Comparison of ENCODE assay signal across 29 cellular contexts in the genomic region with DNA sequence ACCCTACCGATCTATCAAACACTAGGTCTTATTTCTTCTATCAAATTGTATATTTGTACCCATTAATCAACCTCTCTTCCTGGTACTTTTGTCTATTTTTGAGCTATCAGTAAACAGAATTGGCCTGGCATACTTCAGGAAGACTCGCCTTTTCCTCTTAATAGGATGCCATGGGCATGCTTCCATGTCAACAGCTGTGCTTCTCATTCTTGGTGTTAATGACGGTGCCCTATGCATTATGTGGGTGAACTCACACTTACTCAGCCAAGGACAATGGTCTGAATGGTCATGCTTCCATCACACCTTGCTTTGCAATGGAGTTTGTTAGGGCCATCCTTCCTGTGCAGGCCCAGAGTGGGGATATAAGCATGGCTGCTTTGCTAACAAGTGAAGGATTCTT.
"Had no signal": no experiment of that assay in that cellular context is flagged by ENCODE, and none has a peak within 500 bp of the region (broad histone marks: within the 10 kb centered on the region; RNA-seq: fewer than 3 reads in every experiment).

No MANE protein-coding gene starts in this region.

- H3K4me3 ChIP-seq: adrenal gland, body of pancreas, esophagus muscularis mucosa, gastrocnemius medialis, heart left ventricle had no signal

- H3K27ac ChIP-seq: adrenal gland, body of pancreas, esophagus muscularis mucosa, foreskin keratinocyte, gastrocnemius medialis, heart left ventricle, WERI-Rb-1 had no signal

- H3K27me3 ChIP-seq: adrenal gland, body of pancreas, esophagus muscularis mucosa had no signal

- H3K36me3 ChIP-seq: adrenal gland, esophagus muscularis mucosa, gastrocnemius medialis, heart left ventricle, WERI-Rb-1 had no signal

- H3K4me1 ChIP-seq: adrenal gland, body of pancreas, esophagus muscularis mucosa, foreskin keratinocyte, gastrocnemius medialis, heart left ventricle had no signal

- ATAC-seq: activated CD4-positive, CD25-positive, alpha-beta regulatory T cell treated with anti-CD3 and anti-CD28 coated beads, Interleukin-2, amount 50 U/mL, for 24 hours; activated CD8-positive, alpha-beta T cell treated with anti-CD3 and anti-CD28 coated beads for 36 hours; activated naive CD8-positive, alpha-beta T cell treated with anti-CD3 and anti-CD28 coated beads, Interleukin-2, amount 50 U/mL, for 24 hours; body of pancreas; foreskin keratinocyte; gastrocnemius medialis; heart left ventricle; T-helper 17 cell had no signal

- DNase-seq: activated B cell treated with CpG ODN at 0.5 μM for 24 hours; activated CD4-positive, alpha-beta T cell treated with anti-CD3 and anti-CD28 coated beads for 48 hours; activated CD4-positive, alpha-beta T cell treated with anti-CD3 and anti-CD28 coated beads, Interleukin-2, amount 50 U/mL, for 1 hour; activated CD4-positive, alpha-beta T cell treated with anti-CD3 and anti-CD28 coated beads, Interleukin-2, amount 50 U/mL, for 48 hours; activated CD8-positive, alpha-beta memory T cell treated with anti-CD3 and anti-CD28 coated beads for 24 hours; activated CD8-positive, alpha-beta T cell treated with anti-CD3 and anti-CD28 coated beads for 36 hours; activated effector memory CD4-positive, alpha-beta T cell treated with anti-CD3 and anti-CD28 coated beads, Interleukin-2, amount 50 U/mL, for 16 hours; activated naive CD4-positive, alpha-beta T cell treated with anti-CD3 and anti-CD28 coated beads for 36 hours; activated naive CD8-positive, alpha-beta T cell treated with anti-CD3 and anti-CD28 coated beads for 36 hours; activated naive CD8-positive, alpha-beta T cell treated with anti-CD3 and anti-CD28 coated beads, Interleukin-2, amount 50 U/mL, for 24 hours; activated T-cell treated with anti-CD3 and anti-CD28 coated beads, Interleukin-2, amount 50 U/mL, for 1 hour; activated T-cell treated with anti-CD3 and anti-CD28 coated beads, Interleukin-2, amount 50 U/mL, for 48 hours; adrenal gland; amygdala; aorta; body of pancreas; caudate nucleus; cortex of kidney; effector CD8-positive, alpha-beta T cell; foreskin keratinocyte; gastrocnemius medialis; glutamatergic neuron; heart left ventricle; T-helper 1 cell; T-helper 17 cell; T1000 had no signal

- H3K9me3 ChIP-seq: adrenal gland, body of pancreas, esophagus muscularis mucosa, gastrocnemius medialis, heart left ventricle had no signal
